8 cellular contexts compared by ENCODE assay signal in genomic region chr21:36429672-36430546, GRCh38. TPM values are rescaled to one million over a fixed set of nuclear protein-coding genes. Genes with fewer than 3 reads are reported as not detected.
DNase-seq lines count a peak whose midpoint lies in the region; ATAC-seq and TF ChIP-seq lines count a peak whose summit lies in the region.

No MANE protein-coding gene starts in this region.

- peak overlapping the region; percentile 78 to 96 (median 89) for H3K9ac ChIP-seq in skeletal muscle tissue (ENCODE audit: low read depth in 1 of 3, low read length in 3 of 3)

- POLR2A ChIA-PET in CD8-positive, alpha-beta memory T cell (lab: Charles Lee), result no interaction called here

- H3K27ac ChIP-seq in CD8-positive, alpha-beta memory T cell (ENCODE audit: low read depth, low read length), result no peak overlapping the region
- peak overlapping the region; percentile 76 to 79 for H3K27ac ChIP-seq in right atrium auricular region
- peak overlapping the region; percentile 99 for H3K27ac ChIP-seq in skeletal muscle tissue (ENCODE audit: low read depth, low read length)

- peaks cover 6% of the 10 kb centered on the region for H3K4me1 ChIP-seq in CD8-positive, alpha-beta memory T cell (ENCODE audit: insufficient read depth, low read length)
- H3K4me1 ChIP-seq in right atrium auricular region (peaks cover 0 to 22% of the 10 kb centered on the region in 2 donors), skeletal muscle tissue (ENCODE audit: control insufficient read depth in 3 of 3, insufficient read depth in 3 of 3, low read length in 3 of 3) (peaks cover 15 to 27% (median 23%) of the 10 kb centered on the region in 3 donors)

- peaks cover 12 to 16% (median 12%) of the 10 kb centered on the region in 3 donors for H3K4me1 Mint-ChIP-seq in CD8-positive, alpha-beta memory T cell

- no peaks in the 10 kb centered on the region for H3K36me3 ChIP-seq in CD8-positive, alpha-beta memory T cell (ENCODE audit: insufficient read depth, low read length)
- H3K36me3 ChIP-seq in right atrium auricular region (no peaks in the 10 kb centered on the region), skeletal muscle tissue (ENCODE audit: control insufficient read depth in 3 of 3, insufficient read depth in 3 of 3, low read length in 3 of 3) (no peaks in the 10 kb centered on the region)

- H3K27me3 Mint-ChIP-seq in CD8-positive, alpha-beta memory T cell, result peaks cover 16 to 22% of the 10 kb centered on the region in 2 donors

- ATAC-seq in GM19455 (IDR thresholded peaks at IDR 0.05; ENCODE audit: unreplicated experiment) (peak; percentile 81), HG03558 (IDR thresholded peaks at IDR 0.05; ENCODE audit: extremely low read depth, unreplicated experiment) (peak; percentile 91)

- DNase-seq in CD8-positive, alpha-beta memory T cell, result peak; percentile 8 to 75 (median 32)
- DNase-seq in T follicular helper cell (ENCODE audit: low read depth) (peak; percentile 6), right atrium auricular region (ENCODE audit: low spot score) (peak; percentile 95), hippocampal formation (lab: John Stamatoyannopoulos, UW) (no peak)
- DNase-seq in activated naive CD8-positive, alpha-beta T cell treated with anti-CD3 and anti-CD28 coated beads, Interleukin-2, amount 50 U/mL, for 16 hours (ENCODE audit: low read depth, low spot score), result peak; percentile 35

- H3K27me3 ChIP-seq in CD8-positive, alpha-beta memory T cell (ENCODE audit: insufficient read depth, low read length, poor library complexity, severe bottlenecking), result no peaks in the 10 kb centered on the region
- H3K27me3 ChIP-seq in right atrium auricular region (no peaks in the 10 kb centered on the region), skeletal muscle tissue (ENCODE audit: control insufficient read depth in 3 of 3, insufficient read depth in 3 of 3, low read length in 3 of 3) (no peaks in the 10 kb centered on the region)

- no peaks in the 10 kb centered on the region for H3K9me3 ChIP-seq in CD8-positive, alpha-beta memory T cell (ENCODE audit: low read length)
- H3K9me3 ChIP-seq in right atrium auricular region (no peaks in the 10 kb centered on the region), skeletal muscle tissue (ENCODE audit: control insufficient read depth in 3 of 3, low read length in 3 of 3) (no peaks in the 10 kb centered on the region)

- CTCF ChIA-PET in CD8-positive, alpha-beta memory T cell (lab: Charles Lee), result interaction anchor here (1.6 kb wide), 1 partner anchor 8 kb away, joined by 5 read pairs; no protein-coding TSS in a partner anchor

- no peaks in the 10 kb centered on the region for H3K9me3 Mint-ChIP-seq in CD8-positive, alpha-beta memory T cell

- no peaks in the 10 kb centered on the region for H3K36me3 Mint-ChIP-seq in CD8-positive, alpha-beta memory T cell

- peak overlapping the region; percentile 41 to 84 (median 78) for H3K4me3 Mint-ChIP-seq in CD8-positive, alpha-beta memory T cell

- H3K4me3 ChIP-seq in CD8-positive, alpha-beta memory T cell (ENCODE audit: low read length), result peak overlapping the region; percentile 48
- peak overlapping the region; percentile 31 to 37 for H3K4me3 ChIP-seq in right atrium auricular region
- H3K4me3 ChIP-seq in skeletal muscle tissue (ENCODE audit: low read length in 3 of 3), result peak overlapping the region; percentile 51 to 77 (median 76)

- TF ChIP-seq CTCF in right atrium auricular region (IDR thresholded peaks at IDR 0.05), result no peak

- H3K27ac Mint-ChIP-seq in CD8-positive, alpha-beta memory T cell, result peak overlapping the region in 5 of 8 donors; percentile 35 to 91 (median 76)

RNA-seq across cellular contexts. Expression of gene CHAF1B, which starts 44.7 kb away (rescaled TPM):
- 10 to 100 TPM; 30.6 to 30.8 TPM for total RNA-seq in CD8-positive, alpha-beta memory T cell
- polyA plus RNA-seq in CD8-positive, alpha-beta memory T cell, result 2.4 TPM
- total RNA-seq in right atrium auricular region (1 to 10 TPM in 1 of 2 donors, under 1 TPM in 1; 0.33 to 1.2 TPM), skeletal muscle tissue (2.1 TPM)

RNA-seq across cellular contexts. Expression of gene CLDN14, which starts 50.0 kb away (rescaled TPM):
- total RNA-seq in CD8-positive, alpha-beta memory T cell, result not detected
- polyA plus RNA-seq in CD8-positive, alpha-beta memory T cell, result not detected
- total RNA-seq in right atrium auricular region, result not detected
- 3.7 TPM for total RNA-seq in skeletal muscle tissue

Comparison
In these comparisons a context has a peak if more than half of its experiments do, and no peak if none do; other contexts are left out.
1. DNase-seq: peak in CD8-positive, alpha-beta memory T cell (5 of 5), T follicular helper cell (single experiment), activated naive CD8-positive, alpha-beta T cell treated with anti-CD3 and anti-CD28 coated beads, Interleukin-2, amount 50 U/mL, for 16 hours (single experiment) and right atrium auricular region (single experiment); none in hippocampal formation (0 of 2).
2. RNA of gene CHAF1B, which starts 44.7 kb away (total RNA-seq): 30.6 to 30.8 TPM in CD8-positive, alpha-beta memory T cell; 2.1 TPM in skeletal muscle tissue (single experiment) and 0.33 to 1.2 TPM in right atrium auricular region; every median in the first group is over 10 times any median in the second.
3. Peak in every context shown above with its lines, with median percentiles within 50 percentile points of each other: H3K4me3 ChIP-seq.